Comparison of ENCODE assay signal across 8 cellular contexts in genomic region chr11:120335596-120335927, GRCh38. TPM values are rescaled to one million over a fixed set of nuclear protein-coding genes. Genes with fewer than 3 reads are reported as not detected.
DNase-seq lines count a peak whose midpoint lies in the region; ATAC-seq and TF ChIP-seq lines count a peak whose summit lies in the region.

No MANE protein-coding gene starts in this region.

- intact Hi-C loops in left lung (cut with DNase I): loop anchor here in 1 of 2 donors (10.0 kb wide), 3 partner anchors 79 to 349 kb away; no protein-coding TSS in a partner anchor

- in situ Hi-C loops in GM13977 (cut with MboI; ENCODE audit: low pct_unique_long_range_greater_than_20kb, low sequenced_read_pairs, unreplicated experiment): no loop called here

- peak; percentile 41 for ATAC-seq in left lung
- ATAC-seq in thoracic aorta (ENCODE audit: insufficient number of reproducible peaks, low FRiP score, low read depth): no peak

- peaks cover 15 to 32% of the 10 kb centered on the region in 2 donors for H3K4me1 ChIP-seq in left lung
- peaks cover 36 to 62% of the 10 kb centered on the region in 2 donors for H3K4me1 ChIP-seq in thoracic aorta (ENCODE audit: control insufficient read depth in 1 of 2, low read depth in 2 of 2)

- H3K36me3 ChIP-seq in H7 (replicated peaks; ENCODE audit: control insufficient read depth, insufficient read depth, low read length): peaks cover 2% of the 10 kb centered on the region
- no peaks in the 10 kb centered on the region for H3K36me3 ChIP-seq in left lung
- no peaks in the 10 kb centered on the region for H3K36me3 ChIP-seq in thoracic aorta

- TF ChIP-seq CTCF in GM13977 (IDR thresholded peaks at IDR 0.05; ENCODE audit: extremely low read depth, insufficient read depth, missing control alignments) (no peak), brain (conservative IDR thresholded peaks at IDR 0.05) (no peak), left lung (IDR thresholded peaks at IDR 0.05) (no peak), thoracic aorta (IDR thresholded peaks at IDR 0.05) (no peak)

- H3K4me3 Mint-ChIP-seq in brain: peak overlapping the region; percentile 80 to 93 (median 83)

- H3K9me3 ChIP-seq in left lung (no peaks in the 10 kb centered on the region), thoracic aorta (no peaks in the 10 kb centered on the region)

- H3K36me3 Mint-ChIP-seq in brain: no peaks in the 10 kb centered on the region

- H3K4me3 ChIP-seq in H7 (ENCODE audit: insufficient read depth, low read depth, low read length): peak overlapping the region; percentile 89
- peak overlapping the region; percentile 55 to 79 for H3K4me3 ChIP-seq in left lung
- peak overlapping the region; percentile 86 for H3K4me3 ChIP-seq in thoracic aorta

- peaks cover 67% of the 10 kb centered on the region for H3K4me1 Mint-ChIP-seq in brain

- no peaks in the 10 kb centered on the region for H3K9me3 Mint-ChIP-seq in brain

- peaks cover 20% of the 10 kb centered on the region for H3K27me3 Mint-ChIP-seq in brain

- H3K27ac Mint-ChIP-seq in brain: peak overlapping the region in 4 of 5 experiments; percentile 37 to 94 (median 87)

- H3K27ac ChIP-seq in left lung (peak overlapping the region; percentile 91 to 97), thoracic aorta (peak overlapping the region; percentile 95 to 99)

- peak; percentile 71 for DNase-seq in GM13977 (ENCODE audit: low spot score)
- peak; percentile 75 for DNase-seq in H7
- DNase-seq in NCI-H748 (lab: John Stamatoyannopoulos, UW; ENCODE audit: unreplicated experiment): peak; percentile 65
- DNase-seq in left lung: peak in 1 of 2 donors; percentile 81
- DNase-seq in thoracic aorta (ENCODE audit: low spot score): no peak
- no peak for DNase-seq in stimulated activated naive CD4-positive, alpha-beta T cell treated with Interleukin-2 at 50 U/mL for 16 hours (lab: John Stamatoyannopoulos, UW)
- DNase-seq in activated effector memory CD4-positive, alpha-beta T cell treated with Interleukin-2 at 50 U/mL for 16 hours: no peak

- H3K27me3 ChIP-seq in H7 (ENCODE audit: control insufficient read depth, insufficient read depth, low read length) (no peaks in the 10 kb centered on the region), left lung (peaks cover 0 to 87% of the 10 kb centered on the region in 2 donors), thoracic aorta (replicated peaks; ENCODE audit: insufficient read depth) (no peaks in the 10 kb centered on the region)

RNA-seq across cellular contexts. Expression of gene ARHGEF12, which starts 0.7 kb away (rescaled TPM):
- total RNA-seq in H7 (2014; rRNA removed; shearing (Covaris generic)): 19.2 and 27.6 TPM in 2 replicates
- polyA plus RNA-seq in brain (ENCODE audit: insufficient read depth, low read depth, low replicate concordance): 26.1 TPM
- total RNA-seq in left lung: 100 to 1,000 TPM; 101 to 109 TPM
- 100 to 1,000 TPM; 113 to 132 TPM for total RNA-seq in thoracic aorta

RNA-seq across cellular contexts. Expression of gene TLCD5, which starts 10.5 kb away (rescaled TPM):
- total RNA-seq in H7 (2014; rRNA removed; shearing (Covaris generic)): 14.3 and 17.7 TPM in 2 replicates
- 8.6 TPM for polyA plus RNA-seq in brain (ENCODE audit: insufficient read depth, low read depth, low replicate concordance)
- 1 to 10 TPM; 5.2 to 6.9 TPM for total RNA-seq in left lung
- total RNA-seq in thoracic aorta: 10 to 100 TPM in 1 of 2 donors, 1 to 10 TPM in 1; 8.0 to 10.7 TPM

Comparison
In these comparisons a context has a peak if more than half of its experiments do, and no peak if none do; other contexts are left out.
1. DNase-seq: peak in GM13977 (single experiment), H7 (single experiment) and NCI-H748 (single experiment); none in thoracic aorta (single experiment), stimulated activated naive CD4-positive, alpha-beta T cell treated with Interleukin-2 at 50 U/mL for 16 hours (single experiment) and activated effector memory CD4-positive, alpha-beta T cell treated with Interleukin-2 at 50 U/mL for 16 hours (single experiment).
2. Peak in every context shown above with its lines, with median percentiles within 50 percentile points of each other: H3K4me3 ChIP-seq.